In the genomic region with DNA sequence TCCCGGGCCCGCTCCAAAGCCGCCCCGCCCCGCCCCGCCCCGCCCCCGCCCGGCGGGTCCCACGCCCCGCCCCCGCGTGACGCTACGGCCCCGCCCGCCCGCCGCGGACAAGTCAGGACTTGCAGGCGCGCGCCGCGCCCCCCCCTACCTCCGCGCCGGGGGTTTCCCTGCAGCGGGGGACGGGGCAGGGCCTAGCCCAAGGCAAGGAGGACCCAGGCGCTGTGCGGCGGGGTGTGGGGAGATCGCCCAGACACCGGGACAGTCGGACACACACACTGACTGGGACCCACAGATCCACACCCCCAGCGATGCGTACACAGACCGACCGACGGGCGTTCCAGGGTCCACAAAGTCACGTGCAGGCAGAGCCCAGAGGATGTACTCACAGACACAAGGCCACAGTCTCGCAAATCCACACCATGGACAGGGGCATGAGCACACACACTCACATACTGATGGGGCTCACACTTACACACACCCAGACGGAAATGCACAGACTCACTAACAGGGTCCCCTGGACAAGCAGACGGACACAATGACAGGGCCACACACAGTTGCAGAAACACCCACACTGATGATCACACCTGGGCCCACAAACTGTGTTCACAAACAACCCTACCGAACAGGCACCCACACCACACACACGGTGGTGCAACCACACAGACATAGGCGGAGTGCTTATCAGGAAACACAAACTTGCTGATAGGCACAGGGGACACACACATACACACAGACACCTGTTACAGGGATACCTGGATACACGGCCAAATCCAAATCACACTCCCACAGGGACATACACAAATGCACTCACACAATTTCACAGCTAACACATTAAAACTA, we compare ENCODE assay signal across 1 cellular context.
A peak's percentile ranks its signal among the peaks of the same experiment; 100 is the strongest.
TF ChIP-seq lines count a peak whose summit lies in the region.

No MANE protein-coding gene starts in this region.

TF ChIP-seq in HEK293, 187 proteins besides CTCF, POLR2A, EP300 and RAD21 (continued from another document and continues in another):
- no peak; the same call in 1 of the 2 replicates for TF ChIP-seq ZNF449 (tag by site-specific recombination; IDR thresholded peaks at IDR 0.05)
- peak; percentile 44; the same call in 1 of the 2 replicates for TF ChIP-seq ZNF10 (tag by site-specific recombination; IDR thresholded peaks at IDR 0.05)
- 0 out of 2 replicates have a peak, but pooled peaks have one; percentile 5 for TF ChIP-seq ZNF404 (tag by site-specific recombination; IDR thresholded peaks at IDR 0.05)
- TF ChIP-seq MZF1 (tag by site-specific recombination; IDR thresholded peaks at IDR 0.05; ENCODE audit: borderline replicate concordance), result no peak
- TF ChIP-seq ZNF654 (tag by site-specific recombination; IDR thresholded peaks at IDR 0.05; ENCODE audit: low read depth), result no peak
- TF ChIP-seq ZBTB48 (tag by site-specific recombination; IDR thresholded peaks at IDR 0.05), result peak; percentile 84
- no peak; the same call in 1 of the 2 replicates for TF ChIP-seq ZNF148 (tag by site-specific recombination; IDR thresholded peaks at IDR 0.05; ENCODE audit: borderline replicate concordance)
- TF ChIP-seq, protein P1, sequence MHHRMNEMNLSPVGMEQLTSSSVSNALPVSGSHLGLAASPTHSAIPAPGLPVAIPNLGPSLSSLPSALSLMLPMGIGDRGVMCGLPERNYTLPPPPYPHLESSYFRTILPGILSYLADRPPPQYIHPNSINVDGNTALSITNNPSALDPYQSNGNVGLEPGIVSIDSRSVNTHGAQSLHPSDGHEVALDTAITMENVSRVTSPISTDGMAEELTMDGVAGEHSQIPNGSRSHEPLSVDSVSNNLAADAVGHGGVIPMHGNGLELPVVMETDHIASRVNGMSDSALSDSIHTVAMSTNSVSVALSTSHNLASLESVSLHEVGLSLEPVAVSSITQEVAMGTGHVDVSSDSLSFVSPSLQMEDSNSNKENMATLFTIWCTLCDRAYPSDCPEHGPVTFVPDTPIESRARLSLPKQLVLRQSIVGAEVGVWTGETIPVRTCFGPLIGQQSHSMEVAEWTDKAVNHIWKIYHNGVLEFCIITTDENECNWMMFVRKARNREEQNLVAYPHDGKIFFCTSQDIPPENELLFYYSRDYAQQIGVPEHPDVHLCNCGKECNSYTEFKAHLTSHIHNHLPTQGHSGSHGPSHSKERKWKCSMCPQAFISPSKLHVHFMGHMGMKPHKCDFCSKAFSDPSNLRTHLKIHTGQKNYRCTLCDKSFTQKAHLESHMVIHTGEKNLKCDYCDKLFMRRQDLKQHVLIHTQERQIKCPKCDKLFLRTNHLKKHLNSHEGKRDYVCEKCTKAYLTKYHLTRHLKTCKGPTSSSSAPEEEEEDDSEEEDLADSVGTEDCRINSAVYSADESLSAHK (tag by site-specific recombination; IDR thresholded peaks at IDR 0.05), result no peak
- no peak for TF ChIP-seq ZNF48 (tag by site-specific recombination; IDR thresholded peaks at IDR 0.05)
- TF ChIP-seq ZNF670 (tag by site-specific recombination; IDR thresholded peaks at IDR 0.05; ENCODE audit: low read depth), result no peak
- no peak; the same call in 1 of the 2 replicates for TF ChIP-seq ZNF211 (tag by site-specific recombination; IDR thresholded peaks at IDR 0.05; ENCODE audit: low read depth)
- TF ChIP-seq ZNF658 (tag by site-specific recombination; IDR thresholded peaks at IDR 0.05), result no peak
- TF ChIP-seq MEIS1 (CRISPR knock-in tag; IDR thresholded peaks at IDR 0.05; ENCODE audit: borderline replicate concordance), result no peak
- peak; percentile 45; the same call in 1 of the 2 replicates for TF ChIP-seq ZNF121 (tag by site-specific recombination; IDR thresholded peaks at IDR 0.05)
- TF ChIP-seq WT1 (tag by site-specific recombination; IDR thresholded peaks at IDR 0.05), result peak; percentile 40; the same call in 1 of the 2 replicates
- peak; percentile 70; the same call in 1 of the 2 replicates for TF ChIP-seq ZNF777 (tag by site-specific recombination; IDR thresholded peaks at IDR 0.05; ENCODE audit: borderline replicate concordance)
- TF ChIP-seq FEZF1 (tag by site-specific recombination; IDR thresholded peaks at IDR 0.05), result peak; percentile 16; the same call in 1 of the 2 replicates
- TF ChIP-seq ZNF558 (tag by site-specific recombination; IDR thresholded peaks at IDR 0.05), result no peak
- no peak for TF ChIP-seq ZNF548 (tag by site-specific recombination; IDR thresholded peaks at IDR 0.05)
- no peak for TF ChIP-seq ZNF596 (tag by site-specific recombination; IDR thresholded peaks at IDR 0.05)
- 0 out of 2 replicates have a peak, but pooled peaks have one; percentile 35 for TF ChIP-seq ZNF660 (tag by site-specific recombination; IDR thresholded peaks at IDR 0.05)
- no peak for TF ChIP-seq ZNF571 (tag by site-specific recombination; IDR thresholded peaks at IDR 0.05)
- TF ChIP-seq ZNF792 (tag by site-specific recombination; IDR thresholded peaks at IDR 0.05), result peak; percentile 83; the same call in 1 of the 2 replicates
- TF ChIP-seq, protein P2, sequence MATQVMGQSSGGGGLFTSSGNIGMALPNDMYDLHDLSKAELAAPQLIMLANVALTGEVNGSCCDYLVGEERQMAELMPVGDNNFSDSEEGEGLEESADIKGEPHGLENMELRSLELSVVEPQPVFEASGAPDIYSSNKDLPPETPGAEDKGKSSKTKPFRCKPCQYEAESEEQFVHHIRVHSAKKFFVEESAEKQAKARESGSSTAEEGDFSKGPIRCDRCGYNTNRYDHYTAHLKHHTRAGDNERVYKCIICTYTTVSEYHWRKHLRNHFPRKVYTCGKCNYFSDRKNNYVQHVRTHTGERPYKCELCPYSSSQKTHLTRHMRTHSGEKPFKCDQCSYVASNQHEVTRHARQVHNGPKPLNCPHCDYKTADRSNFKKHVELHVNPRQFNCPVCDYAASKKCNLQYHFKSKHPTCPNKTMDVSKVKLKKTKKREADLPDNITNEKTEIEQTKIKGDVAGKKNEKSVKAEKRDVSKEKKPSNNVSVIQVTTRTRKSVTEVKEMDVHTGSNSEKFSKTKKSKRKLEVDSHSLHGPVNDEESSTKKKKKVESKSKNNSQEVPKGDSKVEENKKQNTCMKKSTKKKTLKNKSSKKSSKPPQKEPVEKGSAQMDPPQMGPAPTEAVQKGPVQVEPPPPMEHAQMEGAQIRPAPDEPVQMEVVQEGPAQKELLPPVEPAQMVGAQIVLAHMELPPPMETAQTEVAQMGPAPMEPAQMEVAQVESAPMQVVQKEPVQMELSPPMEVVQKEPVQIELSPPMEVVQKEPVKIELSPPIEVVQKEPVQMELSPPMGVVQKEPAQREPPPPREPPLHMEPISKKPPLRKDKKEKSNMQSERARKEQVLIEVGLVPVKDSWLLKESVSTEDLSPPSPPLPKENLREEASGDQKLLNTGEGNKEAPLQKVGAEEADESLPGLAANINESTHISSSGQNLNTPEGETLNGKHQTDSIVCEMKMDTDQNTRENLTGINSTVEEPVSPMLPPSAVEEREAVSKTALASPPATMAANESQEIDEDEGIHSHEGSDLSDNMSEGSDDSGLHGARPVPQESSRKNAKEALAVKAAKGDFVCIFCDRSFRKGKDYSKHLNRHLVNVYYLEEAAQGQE (tag by site-specific recombination; IDR thresholded peaks at IDR 0.05), result peak; percentile 99
- TF ChIP-seq, protein P3, sequence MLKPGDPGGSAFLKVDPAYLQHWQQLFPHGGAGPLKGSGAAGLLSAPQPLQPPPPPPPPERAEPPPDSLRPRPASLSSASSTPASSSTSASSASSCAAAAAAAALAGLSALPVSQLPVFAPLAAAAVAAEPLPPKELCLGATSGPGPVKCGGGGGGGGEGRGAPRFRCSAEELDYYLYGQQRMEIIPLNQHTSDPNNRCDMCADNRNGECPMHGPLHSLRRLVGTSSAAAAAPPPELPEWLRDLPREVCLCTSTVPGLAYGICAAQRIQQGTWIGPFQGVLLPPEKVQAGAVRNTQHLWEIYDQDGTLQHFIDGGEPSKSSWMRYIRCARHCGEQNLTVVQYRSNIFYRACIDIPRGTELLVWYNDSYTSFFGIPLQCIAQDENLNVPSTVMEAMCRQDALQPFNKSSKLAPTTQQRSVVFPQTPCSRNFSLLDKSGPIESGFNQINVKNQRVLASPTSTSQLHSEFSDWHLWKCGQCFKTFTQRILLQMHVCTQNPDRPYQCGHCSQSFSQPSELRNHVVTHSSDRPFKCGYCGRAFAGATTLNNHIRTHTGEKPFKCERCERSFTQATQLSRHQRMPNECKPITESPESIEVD (tag by site-specific recombination; IDR thresholded peaks at IDR 0.05), result no peak
- TF ChIP-seq, protein P4, sequence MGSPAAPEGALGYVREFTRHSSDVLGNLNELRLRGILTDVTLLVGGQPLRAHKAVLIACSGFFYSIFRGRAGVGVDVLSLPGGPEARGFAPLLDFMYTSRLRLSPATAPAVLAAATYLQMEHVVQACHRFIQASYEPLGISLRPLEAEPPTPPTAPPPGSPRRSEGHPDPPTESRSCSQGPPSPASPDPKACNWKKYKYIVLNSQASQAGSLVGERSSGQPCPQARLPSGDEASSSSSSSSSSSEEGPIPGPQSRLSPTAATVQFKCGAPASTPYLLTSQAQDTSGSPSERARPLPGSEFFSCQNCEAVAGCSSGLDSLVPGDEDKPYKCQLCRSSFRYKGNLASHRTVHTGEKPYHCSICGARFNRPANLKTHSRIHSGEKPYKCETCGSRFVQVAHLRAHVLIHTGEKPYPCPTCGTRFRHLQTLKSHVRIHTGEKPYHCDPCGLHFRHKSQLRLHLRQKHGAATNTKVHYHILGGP (tag by site-specific recombination; IDR thresholded peaks at IDR 0.05), result 0 out of 2 replicates have a peak, but pooled peaks have one; percentile 6
- no peak for TF ChIP-seq ZNF155 (tag by site-specific recombination; IDR thresholded peaks at IDR 0.05)
- TF ChIP-seq ZFP37 (tag by site-specific recombination; IDR thresholded peaks at IDR 0.05), result peak; percentile 92
- no peak for TF ChIP-seq GFI1B (tag by site-specific recombination; IDR thresholded peaks at IDR 0.05)
- peak; percentile 76; the same call in 1 of the 2 replicates for TF ChIP-seq ZEB2 (tag by site-specific recombination; IDR thresholded peaks at IDR 0.05)
- peak; percentile 50 for TF ChIP-seq ZIC2 (tag by site-specific recombination; IDR thresholded peaks at IDR 0.05)
- TF ChIP-seq KLF10 (tag by site-specific recombination; IDR thresholded peaks at IDR 0.05), result peak; percentile 89
- peak; percentile 59 for TF ChIP-seq RBAK (tag by site-specific recombination; IDR thresholded peaks at IDR 0.05)
- TF ChIP-seq ZNF785 (tag by site-specific recombination; IDR thresholded peaks at IDR 0.05), result peak; percentile 66; the same call in 1 of the 2 replicates
- TF ChIP-seq, protein P5, sequence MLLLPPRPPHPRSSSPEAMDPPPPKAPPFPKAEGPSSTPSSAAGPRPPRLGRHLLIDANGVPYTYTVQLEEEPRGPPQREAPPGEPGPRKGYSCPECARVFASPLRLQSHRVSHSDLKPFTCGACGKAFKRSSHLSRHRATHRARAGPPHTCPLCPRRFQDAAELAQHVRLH (tag by site-specific recombination; IDR thresholded peaks at IDR 0.05), result peak; percentile 67
- peak; percentile 91 for TF ChIP-seq GLIS1 (tag by site-specific recombination; IDR thresholded peaks at IDR 0.05)
- TF ChIP-seq ZNF701 (tag by site-specific recombination; IDR thresholded peaks at IDR 0.05), result no peak
- no peak for TF ChIP-seq ZNF830 (tag by site-specific recombination; IDR thresholded peaks at IDR 0.05; ENCODE audit: low read depth)
- TF ChIP-seq ZBTB7A (tag by site-specific recombination; IDR thresholded peaks at IDR 0.05; ENCODE audit: low read depth), result peak; percentile 96
- TF ChIP-seq ZNF747 (tag by site-specific recombination; IDR thresholded peaks at IDR 0.05), result no peak
- TF ChIP-seq, protein P6, sequence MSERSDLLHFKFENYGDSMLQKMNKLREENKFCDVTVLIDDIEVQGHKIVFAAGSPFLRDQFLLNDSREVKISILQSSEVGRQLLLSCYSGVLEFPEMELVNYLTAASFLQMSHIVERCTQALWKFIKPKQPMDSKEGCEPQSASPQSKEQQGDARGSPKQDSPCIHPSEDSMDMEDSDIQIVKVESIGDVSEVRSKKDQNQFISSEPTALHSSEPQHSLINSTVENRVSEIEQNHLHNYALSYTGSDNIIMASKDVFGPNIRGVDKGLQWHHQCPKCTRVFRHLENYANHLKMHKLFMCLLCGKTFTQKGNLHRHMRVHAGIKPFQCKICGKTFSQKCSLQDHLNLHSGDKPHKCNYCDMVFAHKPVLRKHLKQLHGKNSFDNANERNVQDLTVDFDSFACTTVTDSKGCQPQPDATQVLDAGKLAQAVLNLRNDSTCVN (tag by site-specific recombination; optimal IDR thresholded peaks at IDR 0.05), result peak; percentile 66
- TF ChIP-seq ZNF324 (tag by site-specific recombination; IDR thresholded peaks at IDR 0.05), result peak; percentile 69; the same call in 1 of the 2 replicates
- no peak for TF ChIP-seq ZNF473 (tag by site-specific recombination; IDR thresholded peaks at IDR 0.05)
- no peak for TF ChIP-seq ZNF544 (tag by site-specific recombination; IDR thresholded peaks at IDR 0.05)
- no peak; the same call in 1 of the 2 replicates for TF ChIP-seq ZNF394 (tag by site-specific recombination; IDR thresholded peaks at IDR 0.05; ENCODE audit: borderline replicate concordance)
- no peak for TF ChIP-seq ZNF433 (tag by site-specific recombination; IDR thresholded peaks at IDR 0.05; ENCODE audit: low read depth)
- no peak for TF ChIP-seq ZNF350 (tag by site-specific recombination; IDR thresholded peaks at IDR 0.05)
- TF ChIP-seq ZNF112 (tag by site-specific recombination; IDR thresholded peaks at IDR 0.05), result no peak
